In the genomic region with DNA sequence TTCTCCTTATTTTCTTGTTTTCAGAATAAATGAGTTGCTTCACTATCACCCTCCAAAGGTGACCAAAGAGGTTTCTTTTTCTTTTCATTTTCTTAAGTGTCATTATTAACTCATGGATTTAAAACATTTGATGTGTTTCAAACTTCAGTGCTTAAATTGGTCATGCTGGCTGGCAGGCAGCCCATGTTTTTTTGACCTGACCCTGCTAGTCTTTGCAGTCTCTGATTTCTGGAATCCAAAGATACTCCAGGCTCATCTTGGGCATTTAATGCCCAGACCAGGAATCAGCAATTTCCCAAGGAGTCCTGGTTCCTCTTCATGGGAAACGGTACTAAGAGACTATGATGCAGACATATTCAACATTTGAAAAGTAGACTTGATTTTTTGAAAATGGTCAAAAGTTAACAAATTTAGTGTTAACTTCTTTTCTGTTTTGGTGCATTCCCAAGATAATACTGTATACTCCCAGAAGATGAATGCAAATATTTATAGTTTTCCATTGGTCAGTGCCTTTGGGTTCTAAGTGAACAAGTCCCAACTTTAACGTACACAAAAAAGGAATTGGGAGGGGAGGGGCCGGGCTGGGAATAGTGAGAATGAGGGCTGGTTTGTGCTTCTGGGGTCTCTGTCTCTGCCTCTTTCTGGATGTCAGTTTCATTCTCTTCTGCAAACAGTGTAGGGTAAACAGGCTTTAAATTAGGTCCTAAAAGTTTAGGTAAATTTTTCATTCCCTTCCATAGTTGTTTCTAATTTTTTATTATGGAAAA, we compare ENCODE assay signal across 26 cellular contexts. TPM values are rescaled to one million over a fixed set of nuclear protein-coding genes. Genes with fewer than 3 reads are reported as not detected.
DNase-seq lines count a peak whose midpoint lies in the region; ATAC-seq and TF ChIP-seq lines count a peak whose summit lies in the region.
"Had no signal": no experiment of that assay in that cellular context is flagged by ENCODE, and none has a peak within 500 bp of the region (broad histone marks: within the 10 kb centered on the region; RNA-seq: fewer than 3 reads in every experiment).

No MANE protein-coding gene starts in this region.

- H2AK9ac ChIP-seq in IMR-90 (replicated peaks; ENCODE audit: low read depth, low read length, poor library complexity) = no peak overlapping the region

- H3K79me1 ChIP-seq in IMR-90 (ENCODE audit: low read depth in 1 of 2, low read length in 2 of 2) = peaks cover 0 to 3% of the 10 kb centered on the region in 2 experiments; a peak in 1 of 4 replicates

- no peak for TF ChIP-seq RAD21 in IMR-90 (IDR thresholded peaks at IDR 0.05; ENCODE audit: low read length)

- H3K4me2 ChIP-seq in IMR-90 (ENCODE audit: low read depth, low read length) = peak overlapping the region; percentile 60
- H3K4me2 ChIP-seq: BLaER1 treated with 17β-estradiol and CSF1 and Interleukin-3, amounts not matched to agents 10 nM and 100 nM; KMS-11 had no signal

- no peaks in the 10 kb centered on the region for H3K9me3 ChIP-seq in IMR-90 (ENCODE audit: control insufficient read depth, insufficient read depth, low read length)
- H3K9me3 ChIP-seq: BLaER1 treated with 17β-estradiol and CSF1 and Interleukin-3, amounts not matched to agents 10 nM and 100 nM; Peyer's patch; SJCRH30 had no signal

- H3K23ac ChIP-seq in IMR-90 (ENCODE audit: low read depth, low read length) = no peak overlapping the region

- CTCF ChIA-PET in IMR-90 (lab: Yijun Ruan, JAX) = no interaction called here

- H3K27me3 ChIP-seq in IMR-90 (ENCODE audit: control insufficient read depth, insufficient read depth, low read length) (no peaks in the 10 kb centered on the region), brain microvascular endothelial cell (replicated peaks) (no peaks in the 10 kb centered on the region)
- H3K27me3 ChIP-seq: BLaER1 treated with 17β-estradiol and CSF1 and Interleukin-3, amounts not matched to agents 10 nM and 100 nM; Peyer's patch; SJCRH30 had no signal

- no peak overlapping the region for H3K9ac ChIP-seq in IMR-90 (ENCODE audit: low read depth, low read length)
- H3K9ac ChIP-seq: BLaER1 treated with 17β-estradiol and CSF1 and Interleukin-3, amounts not matched to agents 10 nM and 100 nM; KMS-11 had no signal

- H2AK5ac ChIP-seq in IMR-90 (ENCODE audit: low read depth, low read length) = no peak overlapping the region

- no peak overlapping the region for H3K56ac ChIP-seq in IMR-90 (ENCODE audit: extremely low read depth, insufficient read depth, low read length)

- H3K4me1 ChIP-seq in IMR-90 (ENCODE audit: control insufficient read depth, insufficient read depth, low read length) = peaks cover 12% of the 10 kb centered on the region
- H3K4me1 ChIP-seq: Peyer's patch, SJCRH30 had no signal

- DNase-seq in IMR-90 (peak; percentile 49), brain microvascular endothelial cell (peak; percentile 30), fibroblast of villous mesenchyme (ENCODE audit: low read depth) (peak; percentile 32), posterior vena cava (ENCODE audit: low spot score) (peak; percentile 42), GM20000 (ENCODE audit: low spot score) (no peak)
- no peak for DNase-seq in activated CD4-positive, alpha-beta T cell treated with anti-CD3 and anti-CD28 coated beads for 4 hours
- DNase-seq: CD4-positive, alpha-beta T cell; DMS53; GOT3; HCEC 1CT; NCI-H1092 treated with DMSO at 0.1 percent for 48 hours; NCI-H1436; NCI-H187; NCI-H2081 treated with DMSO at 0.1 percent for 48 hours; NCI-H2171; NCI-H226; NCI-H510A; NCI-H69; OCI-M1; Peyer's patch; SJCRH30 had no signal

- H3K9me1 ChIP-seq in IMR-90 (ENCODE audit: insufficient read depth, low read length) = peaks cover 5% of the 10 kb centered on the region

- no peak for TF ChIP-seq CTCF in IMR-90 (conservative IDR thresholded peaks at IDR 0.05; ENCODE audit: low read depth, low read length)
- no peak for TF ChIP-seq CTCF in brain microvascular endothelial cell (IDR thresholded peaks at IDR 0.05; ENCODE audit: low read depth, low read length, missing control alignments)
- TF ChIP-seq CTCF in fibroblast of villous mesenchyme (IDR thresholded peaks at IDR 0.05; ENCODE audit: insufficient read depth, low read depth, low read length) = no peak
- TF ChIP-seq CTCF in GM20000 (IDR thresholded peaks at IDR 0.05; ENCODE audit: extremely low read depth, missing control alignments) = no peak

- no peak overlapping the region for H3K18ac ChIP-seq in IMR-90 (ENCODE audit: low read depth, low read length)

- H3K14ac ChIP-seq in IMR-90 (replicated peaks; ENCODE audit: low read depth, low read length) = no peak overlapping the region

- no peak overlapping the region for H4K8ac ChIP-seq in IMR-90 (ENCODE audit: low read depth in 2 of 2, low read length in 2 of 2)

- dilution Hi-C loops in IMR-90 (cut with HindIII; ENCODE audit: low sequenced_read_pairs, unreplicated experiment) = no loop called here

- POLR2A ChIA-PET in IMR-90 (lab: Charles Lee; ENCODE audit: unreplicated experiment) = no interaction called here

- H2BK5ac ChIP-seq in IMR-90 (ENCODE audit: low read depth, low read length, poor library complexity, severe bottlenecking) = no peak overlapping the region

- no peak overlapping the region for H2AFZ ChIP-seq in IMR-90 (replicated peaks; ENCODE audit: low read length, poor library complexity)

- no peak overlapping the region for H4K5ac ChIP-seq in IMR-90 (ENCODE audit: low read depth, low read length)

- TF ChIP-seq POLR2A in IMR-90 (IDR thresholded peaks at IDR 0.05; ENCODE audit: low read depth, low read length) = no peak

- H2BK120ac ChIP-seq in IMR-90 (ENCODE audit: low read depth, low read length) = no peak overlapping the region

- intact Hi-C loops in IMR-90 (cut with micrococcal nuclease) (no loop called here), posterior vena cava (cut with DNase I) (no loop called here)

- no TSS peak for BruUV-seq in IMR-90 (replicated peaks; lab: Mats Ljungman, UMichigan)

- H2BK20ac ChIP-seq in IMR-90 (ENCODE audit: low read depth, low read length) = no peak overlapping the region

- H2BK15ac ChIP-seq in IMR-90 (ENCODE audit: low read depth, low read length) = no peak overlapping the region

- H3K4me3 ChIP-seq in IMR-90 (ENCODE audit: insufficient read depth, low read depth, low read length) (no peak overlapping the region), brain microvascular endothelial cell (ENCODE audit: low read depth, low read length) (no peak overlapping the region), fibroblast of villous mesenchyme (ENCODE audit: low read depth, low read length) (no peak overlapping the region)
- H3K4me3 ChIP-seq: BLaER1 treated with 17β-estradiol and CSF1 and Interleukin-3, amounts not matched to agents 10 nM and 100 nM; Peyer's patch; SJCRH30 had no signal

- H3K4ac ChIP-seq in IMR-90 (ENCODE audit: low read depth, low read length) = no peak overlapping the region

- H4K20me1 ChIP-seq in IMR-90 (ENCODE audit: insufficient read depth, low read length) = peaks cover 2% of the 10 kb centered on the region; the same call in 1 of the 2 replicates

- no CpG with 5 or more reads among the region's 3 CpGs for WGBS in IMR-90 (ENCODE audit: extremely low coverage in 2 of 2, insufficient read length in 1 of 2), 2 experiments

- in situ Hi-C loops in IMR-90 (cut with MboI; ENCODE audit: low sequenced_read_pairs) = loop anchor here (25.0 kb wide), 1 partner anchor 401 kb away; no protein-coding TSS in a partner anchor
- in situ Hi-C loops in brain microvascular endothelial cell (cut with HindIII; ENCODE audit: low pct_ligation_motif_present, low sequenced_read_pairs) = no loop called here

- ATAC-seq in IMR-90 (ENCODE audit: low read depth) (peak; percentile 69), HG02588 (IDR thresholded peaks at IDR 0.05; ENCODE audit: unreplicated experiment) (no peak), GM21447 (IDR thresholded peaks at IDR 0.05; ENCODE audit: unreplicated experiment) (no peak)
- ATAC-seq: SK-N-SH treated with all-trans-retinoic acid at 6 μM for 48 hours had no signal

- H3K36me3 ChIP-seq in IMR-90 (ENCODE audit: control insufficient read depth, insufficient read depth, low read length) (peaks cover 16% of the 10 kb centered on the region), brain microvascular endothelial cell (replicated peaks) (peaks cover 24% of the 10 kb centered on the region)

- H3K27ac ChIP-seq in IMR-90 (ENCODE audit: insufficient read depth, low read length) (peak overlapping the region; percentile 38; the same call in 1 of the 2 replicates), brain microvascular endothelial cell (no peak overlapping the region)
- H3K27ac ChIP-seq: BLaER1 treated with 17β-estradiol and CSF1 and Interleukin-3, amounts not matched to agents 10 nM and 100 nM; KMS-11; Peyer's patch; SJCRH30 had no signal

- no peak overlapping the region for H4K91ac ChIP-seq in IMR-90 (ENCODE audit: insufficient read depth, low read depth, low read length)

TF ChIP-seq in IMR-90, 13 proteins besides CTCF, POLR2A, EP300 and RAD21 (continues in another document):
- TF ChIP-seq MXI1 (IDR thresholded peaks at IDR 0.05; ENCODE audit: borderline replicate concordance, low read depth, low read length) (no peak), RFX5 (IDR thresholded peaks at IDR 0.05; ENCODE audit: low read depth, low read length) (no peak), CHD1 (IDR thresholded peaks at IDR 0.05; ENCODE audit: low read depth, low read length) (no peak), BHLHE40 (IDR thresholded peaks at IDR 0.05; ENCODE audit: low read depth, low read length) (no peak), SMC3 (IDR thresholded peaks at IDR 0.05; ENCODE audit: low read depth, low read length) (no peak), MAZ (IDR thresholded peaks at IDR 0.05; ENCODE audit: borderline replicate concordance, low read depth, low read length) (no peak), NFE2L2 (IDR thresholded peaks at IDR 0.05; ENCODE audit: low read depth, low read length) (no peak)

RNA-seq across cellular contexts. Expression of a gene that starts 19.8 kb away (rescaled TPM):
- 20.1 and 31.9 TPM in 2 replicates for total RNA-seq in IMR-90 (2012; rRNA removed)
- 27.2 and 29.7 TPM in 2 replicates for polyA plus RNA-seq in IMR-90 (2012; rRNA removed)
- polyA plus RNA-seq in IMR-90 (2012; cell fraction: cytosol; rRNA removed) = 15.0 and 16.7 TPM in 2 replicates
- 18.7 and 22.1 TPM in 2 replicates for polyA plus RNA-seq in IMR-90 (2012; cell fraction: nucleus; rRNA removed; ENCODE audit: low replicate concordance)
- 38.7 and 51.0 TPM in 2 replicates for total RNA-seq in fibroblast of villous mesenchyme
- 10 to 100 TPM; 33.0 to 37.9 TPM for total RNA-seq in posterior vena cava

RNA-seq across cellular contexts. Expression of a gene that starts 48.5 kb away (rescaled TPM):
- total RNA-seq in IMR-90 (2012; rRNA removed) (not detected in 2 replicates), fibroblast of villous mesenchyme (0.32 and 1.3 TPM in 2 replicates), posterior vena cava (1 to 10 TPM; 4.1 to 6.2 TPM)
- not detected in 2 replicates for polyA plus RNA-seq in IMR-90 (2012; rRNA removed)
- 0.11 TPM in 1 of 2 replicates, not detected in the other for polyA plus RNA-seq in IMR-90 (2012; cell fraction: cytosol; rRNA removed)
- polyA plus RNA-seq in IMR-90 (2012; cell fraction: nucleus; rRNA removed; ENCODE audit: low replicate concordance) = 0.39 and 0.52 TPM in 2 replicates

Comparison
In these comparisons a context has a peak if more than half of its experiments do, and no peak if none do; other contexts are left out.
1. DNase-seq: peak in IMR-90 (single experiment), brain microvascular endothelial cell (single experiment), fibroblast of villous mesenchyme (single experiment) and posterior vena cava (single experiment); none in activated CD4-positive, alpha-beta T cell treated with anti-CD3 and anti-CD28 coated beads for 4 hours (0 of 2) and GM20000 (single experiment).